Comparison of ENCODE assay signal across 20 cellular contexts in the genomic region with DNA sequence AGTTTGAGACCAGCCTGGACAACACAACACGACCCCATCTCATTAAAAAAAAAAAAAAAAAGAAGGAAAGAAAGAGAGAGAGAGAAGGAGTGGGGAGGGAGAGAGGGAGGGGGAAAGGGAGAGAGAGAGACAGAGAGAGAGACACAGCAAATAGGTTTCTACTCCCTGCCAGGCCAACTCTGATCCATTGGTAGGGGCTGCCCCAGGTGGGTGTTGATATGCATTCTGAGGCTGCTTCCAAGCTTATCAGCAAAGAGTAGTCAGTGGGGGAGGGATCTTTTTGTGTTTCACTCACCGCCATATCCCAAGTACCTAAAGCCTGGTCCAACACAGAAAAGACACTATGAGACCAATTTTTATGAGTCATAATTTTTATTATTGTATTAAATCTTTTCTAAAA. TPM values are rescaled to one million over a fixed set of nuclear protein-coding genes. Genes with fewer than 3 reads are reported as not detected.
A peak's percentile ranks its signal among the peaks of the same experiment; 100 is the strongest.
DNase-seq lines count a peak whose midpoint lies in the region; ATAC-seq, FAIRE-seq and TF ChIP-seq lines count a peak whose summit lies in the region.
"Had no signal": no experiment of that assay in that cellular context is flagged by ENCODE, and none has a peak within 500 bp of the region (broad histone marks: within the 10 kb centered on the region; RNA-seq: fewer than 3 reads in every experiment).

No MANE protein-coding gene starts in this region.

- no TSS peak for BruUV-seq in K562 (replicated peaks; lab: Mats Ljungman, UMichigan)

- FAIRE-seq in K562 (lab: Jason Lieb, UNC): peak; percentile 80
- FAIRE-seq in pancreas (lab: Jason Lieb, UNC): peak; percentile 34
- FAIRE-seq: GM12878, GM19239, H54 had no signal

- DNase-seq in H7: peak; percentile 52
- peak; percentile 60 to 82 (median 66) for DNase-seq in K562 (ENCODE audit: extremely low read depth in 1 of 4, low spot score in 3 of 4)
- peak; percentile 57 for DNase-seq in iPS-NIHi11 (ENCODE audit: low spot score)
- DNase-seq in pancreas: no peak
- DNase-seq: CD8-positive, alpha-beta memory T cell; COR-L47; DMS 273 treated with DMSO at 0.1 percent for 48 hours; DMS53; DND-41; EL; GM23248; HFFc6 had no signal

- TF ChIP-seq EP300 in K562 (IDR thresholded peaks at IDR 0.05; ENCODE audit: low read length): peak; percentile 19; the same call in 1 of the 2 replicates

- peak overlapping the region in 1 of 2 experiments; percentile 6; a peak in 1 of 4 replicates for H3K9ac ChIP-seq in K562 (ENCODE audit: insufficient read depth in 1 of 2, low read depth in 2 of 2, low read length in 2 of 2)
- H3K9ac ChIP-seq: BLaER1 treated with 17β-estradiol and CSF1 and Interleukin-3, amounts not matched to agents 10 nM and 100 nM; GM23248 had no signal

- no peaks in the 10 kb centered on the region for H3K36me3 ChIP-seq in H7 (replicated peaks; ENCODE audit: control insufficient read depth, insufficient read depth, low read length)
- peaks cover 19% of the 10 kb centered on the region; the same call in 2 of the 3 replicates for H3K36me3 ChIP-seq in K562 (ENCODE audit: control insufficient read depth, insufficient read depth, low read length)
- H3K36me3 ChIP-seq in pancreas: no peaks in the 10 kb centered on the region

- H3K9me3 ChIP-seq in K562 (replicated peaks; ENCODE audit: control insufficient read depth, insufficient read depth, low read depth, low read length) (no peaks in the 10 kb centered on the region), pancreas (no peaks in the 10 kb centered on the region)

- H3K4me2 ChIP-seq in K562 (ENCODE audit: insufficient read depth, low read length): peak overlapping the region; percentile 11; the same call in 1 of the 2 replicates
- H3K4me2 ChIP-seq: BLaER1 treated with 17β-estradiol and CSF1 and Interleukin-3, amounts not matched to agents 10 nM and 100 nM had no signal

- intact Hi-C loops in K562 (cut with micrococcal nuclease) (no loop called here), pancreas (cut with DNase I) (no loop called here)

- no peaks in the 10 kb centered on the region for H4K20me1 ChIP-seq in K562 (replicated peaks; ENCODE audit: control insufficient read depth, insufficient read depth, low read length)
- H4K20me1 ChIP-seq: BLaER1 treated with 17β-estradiol and CSF1 and Interleukin-3, amounts not matched to agents 10 nM and 100 nM had no signal

- POLR2A ChIA-PET in K562 (lab: Yijun Ruan, JAX): interaction anchor here (1.2 kb wide), 1 partner anchor 9 kb away, joined by 4 read pairs; no protein-coding TSS in a partner anchor

- H3K4me1 ChIP-seq in K562 (replicated peaks in 1 of 2; ENCODE audit: control insufficient read depth in 2 of 2, insufficient read depth in 2 of 2, low read length in 2 of 2): peaks cover 6 to 13% of the 10 kb centered on the region in 2 experiments; a peak in 3 of 5 replicates
- peaks cover 0 to 4% (median 3%) of the 10 kb centered on the region in 3 donors for H3K4me1 ChIP-seq in pancreas

- no peak overlapping the region for H3K4me3 ChIP-seq in H7 (ENCODE audit: insufficient read depth, low read depth, low read length)
- no peak overlapping the region for H3K4me3 ChIP-seq in K562
- no peak overlapping the region for H3K4me3 ChIP-seq in pancreas
- H3K4me3 ChIP-seq: BLaER1 treated with 17β-estradiol and CSF1 and Interleukin-3, amounts not matched to agents 10 nM and 100 nM; GM12878; GM23248 had no signal

- no peaks in the 10 kb centered on the region for H3K27me3 ChIP-seq in H7 (ENCODE audit: control insufficient read depth, insufficient read depth, low read length)
- no peaks in the 10 kb centered on the region for H3K27me3 ChIP-seq in K562 (ENCODE audit: control insufficient read depth in 2 of 2, insufficient read depth in 2 of 2, low read length in 2 of 2)
- no peaks in the 10 kb centered on the region for H3K27me3 ChIP-seq in pancreas
- H3K27me3 ChIP-seq: BLaER1 treated with 17β-estradiol and CSF1 and Interleukin-3, amounts not matched to agents 10 nM and 100 nM had no signal

- in situ Hi-C loops in K562 (cut with MboI): no loop called here

- WGBS in K562 (ENCODE audit: insufficient coverage, low coverage, missing lambda C conversion rate): 15% methylated on average over 1 of the region's 2 CpGs
- 79 to 92% methylated on average over 2 of the region's 2 CpGs for WGBS in pancreas, 2 donors

- CTCF ChIA-PET in K562 (lab: Yijun Ruan, JAX; ENCODE audit: low intra/inter-chr PET ratio): no interaction called here

- ATAC-seq in K562 (peak; percentile 82), pancreas (no peak), HG03439 (IDR thresholded peaks at IDR 0.05; ENCODE audit: unreplicated experiment) (no peak), GM18907 (IDR thresholded peaks at IDR 0.05; ENCODE audit: unreplicated experiment) (no peak), GM21717 (IDR thresholded peaks at IDR 0.05; ENCODE audit: unreplicated experiment) (no peak)
- ATAC-seq: GM12878, HCT116 had no signal

- H3K79me2 ChIP-seq in K562 (ENCODE audit: control insufficient read depth, insufficient read depth, low read length): no peaks in the 10 kb centered on the region

- TF ChIP-seq CTCF in K562 (IDR thresholded peaks at IDR 0.05 in 2 of 3, conservative IDR thresholded peaks at IDR 0.05 in 1 of 3; ENCODE audit: insufficient read depth in 2 of 3, low read depth in 1 of 3, low read length in 3 of 3) (no peak), pancreas (IDR thresholded peaks at IDR 0.05) (no peak)

- TF ChIP-seq RAD21 in K562 (CRISPR knock-in tag; conservative IDR thresholded peaks at IDR 0.05 in 1 of 2, IDR thresholded peaks at IDR 0.05 in 1 of 2): no peak

- no peaks in the 10 kb centered on the region for H3K9me1 ChIP-seq in K562 (ENCODE audit: control insufficient read depth, insufficient read depth, low read length)

- H2AFZ ChIP-seq in K562 (ENCODE audit: low read depth, low read length): 0 out of 2 replicates have a peak overlapping the region, but pooled peaks have one; percentile 19
- H2AFZ ChIP-seq: GM23248 had no signal

- H3K27ac ChIP-seq in K562 (ENCODE audit: extremely low read depth, low read depth, low read length) (no peak overlapping the region; the same call in 2 of the 3 replicates), pancreas (no peak overlapping the region)
- H3K27ac ChIP-seq: BLaER1 treated with 17β-estradiol and CSF1 and Interleukin-3, amounts not matched to agents 10 nM and 100 nM; GM23248 had no signal

- TF ChIP-seq POLR2A in K562 (conservative IDR thresholded peaks at IDR 0.05): no peak

TF ChIP-seq in K562, 482 proteins besides CTCF, POLR2A, EP300 and RAD21 (continues in another document):
- TF ChIP-seq MEF2D (tag; conservative IDR thresholded peaks at IDR 0.05; ENCODE audit: low read depth): no peak
- TF ChIP-seq, protein P1, sequence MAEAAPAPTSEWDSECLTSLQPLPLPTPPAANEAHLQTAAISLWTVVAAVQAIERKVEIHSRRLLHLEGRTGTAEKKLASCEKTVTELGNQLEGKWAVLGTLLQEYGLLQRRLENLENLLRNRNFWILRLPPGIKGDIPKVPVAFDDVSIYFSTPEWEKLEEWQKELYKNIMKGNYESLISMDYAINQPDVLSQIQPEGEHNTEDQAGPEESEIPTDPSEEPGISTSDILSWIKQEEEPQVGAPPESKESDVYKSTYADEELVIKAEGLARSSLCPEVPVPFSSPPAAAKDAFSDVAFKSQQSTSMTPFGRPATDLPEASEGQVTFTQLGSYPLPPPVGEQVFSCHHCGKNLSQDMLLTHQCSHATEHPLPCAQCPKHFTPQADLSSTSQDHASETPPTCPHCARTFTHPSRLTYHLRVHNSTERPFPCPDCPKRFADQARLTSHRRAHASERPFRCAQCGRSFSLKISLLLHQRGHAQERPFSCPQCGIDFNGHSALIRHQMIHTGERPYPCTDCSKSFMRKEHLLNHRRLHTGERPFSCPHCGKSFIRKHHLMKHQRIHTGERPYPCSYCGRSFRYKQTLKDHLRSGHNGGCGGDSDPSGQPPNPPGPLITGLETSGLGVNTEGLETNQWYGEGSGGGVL (CRISPR knock-in tag; IDR thresholded peaks at IDR 0.05): no peak
- TF ChIP-seq L3MBTL2 (IDR thresholded peaks at IDR 0.05): no peak
- TF ChIP-seq EHMT2 (IDR thresholded peaks at IDR 0.05): 0 out of 2 replicates have a peak, but pooled peaks have one; percentile 37
- TF ChIP-seq, protein P2, sequence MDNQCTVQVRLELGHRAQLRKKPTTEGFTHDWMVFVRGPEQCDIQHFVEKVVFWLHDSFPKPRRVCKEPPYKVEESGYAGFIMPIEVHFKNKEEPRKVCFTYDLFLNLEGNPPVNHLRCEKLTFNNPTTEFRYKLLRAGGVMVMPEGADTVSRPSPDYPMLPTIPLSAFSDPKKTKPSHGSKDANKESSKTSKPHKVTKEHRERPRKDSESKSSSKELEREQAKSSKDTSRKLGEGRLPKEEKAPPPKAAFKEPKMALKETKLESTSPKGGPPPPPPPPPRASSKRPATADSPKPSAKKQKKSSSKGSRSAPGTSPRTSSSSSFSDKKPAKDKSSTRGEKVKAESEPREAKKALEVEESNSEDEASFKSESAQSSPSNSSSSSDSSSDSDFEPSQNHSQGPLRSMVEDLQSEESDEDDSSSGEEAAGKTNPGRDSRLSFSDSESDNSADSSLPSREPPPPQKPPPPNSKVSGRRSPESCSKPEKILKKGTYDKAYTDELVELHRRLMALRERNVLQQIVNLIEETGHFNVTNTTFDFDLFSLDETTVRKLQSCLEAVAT (IDR thresholded peaks at IDR 0.05): no peak

RNA-seq across cellular contexts. Expression of a gene that starts 57.0 kb away (rescaled TPM):
- 14.3 and 22.3 TPM in 2 replicates for total RNA-seq in H7 (2014; rRNA removed; shearing (Covaris generic))
- total RNA-seq in K562 (2011; cell fraction: chromatin; rRNA removed; ENCODE audit: low replicate concordance): 15.1 and 22.0 TPM in 2 replicates
- 10.0 and 10.2 TPM in 2 replicates for total RNA-seq in K562 (2011; cell fraction: nucleolus; rRNA removed)
- 11.4 and 17.4 TPM in 2 replicates for total RNA-seq in K562 (2011; cell fraction: nucleoplasm; rRNA removed)
- total RNA-seq in K562 (2014; rRNA removed): 17.8 and 22.0 TPM in 2 replicates
- total RNA-seq in K562 (2014; rRNA removed; fragmentation: Illumina TruSeq; extraction: Trizol): 29.4 and 31.0 TPM in 2 replicates
- total RNA-seq in K562 (2015; rRNA removed; fragmentation: Illumina TruSeq; extraction: Trizol): 25.8 and 28.1 TPM in 2 replicates
- total RNA-seq in K562 (2021): 27.5 and 33.6 TPM in 2 replicates
- 25.6 and 30.0 TPM in 2 replicates for polyA plus RNA-seq in K562 (2011; rRNA removed)
- 10.7 and 11.0 TPM in 2 replicates for polyA plus RNA-seq in K562 (2011; cell fraction: cytosol; rRNA removed)
- 30.7 and 37.8 TPM in 2 replicates for polyA plus RNA-seq in K562 (2011; cell fraction: nucleus; rRNA removed)
- 33.8 and 34.9 TPM in 2 replicates for polyA plus RNA-seq in K562 (2012)
- polyA plus RNA-seq in K562 (2014; fragmentation: Illumina TruSeq; extraction: Trizol): 19.4 and 24.9 TPM in 2 replicates
- polyA plus RNA-seq in K562 (2014; fragmentation: Nextera tagmentation; extraction: Ambion mirVana): 1 to 10 TPM; 5.1 to 6.8 TPM
- 28.5 and 31.4 TPM in 2 replicates for polyA plus RNA-seq in K562 (2014; rRNA removed)
- polyA minus RNA-seq in K562 (2011; rRNA and poly(A)+ RNA removed): 10.4 and 12.5 TPM in 2 replicates
- polyA minus RNA-seq in K562 (2011; cell fraction: cytosol; rRNA and poly(A)+ RNA removed): 6.3 and 7.5 TPM in 2 replicates
- polyA minus RNA-seq in K562 (2011; cell fraction: nucleus; rRNA and poly(A)+ RNA removed): 5.5 and 13.8 TPM in 2 replicates
- total RNA-seq in pancreas: 10 to 100 TPM; 12.4 to 22.1 (median 15.0) TPM
- polyA plus RNA-seq in pancreas: 10 to 100 TPM; 12.4 to 12.5 TPM

Comparison
In these comparisons a context has a peak if more than half of its experiments do, and no peak if none do; other contexts are left out.
1. DNase-seq: peak in H7 (single experiment), K562 (4 of 4) and iPS-NIHi11 (single experiment); none in pancreas (0 of 6).